Comparison of ENCODE assay signal across 20 cellular contexts in genomic region chr19:3817761-3818160, GRCh38. TPM values are rescaled to one million over a fixed set of nuclear protein-coding genes. Genes with fewer than 3 reads are reported as not detected.
A peak's percentile ranks its signal among the peaks of the same experiment; 100 is the strongest.
DNase-seq lines count a peak whose midpoint lies in the region; ATAC-seq, FAIRE-seq and TF ChIP-seq lines count a peak whose summit lies in the region.
"Had no signal": no experiment of that assay in that cellular context is flagged by ENCODE, and none has a peak within 500 bp of the region (broad histone marks: within the 10 kb centered on the region; RNA-seq: fewer than 3 reads in every experiment).

No MANE protein-coding gene starts in this region.

- POLR2A ChIA-PET in activated CD4-positive, alpha-beta memory T cell treated with anti-CD3 and anti-CD28 coated beads for 36 hours (lab: Charles Lee), result interaction anchor here (0.8 to 2.1 kb wide), 3 partner anchors 31 to 56 kb away, joined by 3 to 13 read pairs (median 6); partner anchors contain the start of genes APBA3, MATK and MRPL54
- POLR2A ChIA-PET in activated CD4-positive, alpha-beta memory T cell treated with anti-CD3 and anti-CD28 coated beads, Interleukin-2, amount 10 ng/mL, durations not matched to agents 7 days and 5 days (lab: Charles Lee), result interaction anchor here (2.1 kb wide), 1 partner anchor 55 kb away, joined by 10 read pairs; the partner anchor contains the start of gene MRPL54
- POLR2A ChIA-PET in CD4-positive, alpha-beta T cell (lab: Charles Lee), result interaction anchor here (2.7 kb wide), 1 partner anchor 55 kb away, joined by 32 read pairs; the partner anchor contains the start of genes APBA3 and MRPL54

- no peak for ATAC-seq in CD4-positive, alpha-beta T cell (ENCODE audit: poor library complexity)
- ATAC-seq in GM21717 (IDR thresholded peaks at IDR 0.05; ENCODE audit: unreplicated experiment), result no peak
- ATAC-seq: GM12878, GM23338 had no signal

- no peaks in the 10 kb centered on the region for H3K9me3 Mint-ChIP-seq in activated CD4-positive, alpha-beta memory T cell treated with anti-CD3 and anti-CD28 coated beads for 36 hours
- H3K9me3 Mint-ChIP-seq in activated CD4-positive, alpha-beta memory T cell treated with anti-CD3 and anti-CD28 coated beads, Interleukin-2, amount 10 ng/mL, durations not matched to agents 7 days and 5 days, result no peaks in the 10 kb centered on the region
- H3K9me3 Mint-ChIP-seq in CD4-positive, alpha-beta T cell, result no peaks in the 10 kb centered on the region
- H3K9me3 Mint-ChIP-seq in dendritic cell treated with granulocyte-macrophage colony-stimulating factor and Interleukin-4, amounts not matched to agents 40 ng/mL and 50 ng/mL, for 4 days, result no peaks in the 10 kb centered on the region
- H3K9me3 Mint-ChIP-seq: GM23338 had no signal

- H3K9me3 ChIP-seq in CD4-positive, alpha-beta T cell (ENCODE audit: control insufficient read depth, low read length), result no peaks in the 10 kb centered on the region
- H3K9me3 ChIP-seq in osteoblast (ENCODE audit: low read depth, low read length), result no peaks in the 10 kb centered on the region

- H2AFZ ChIP-seq in osteoblast (ENCODE audit: low read length), result no peak overlapping the region
- H2AFZ ChIP-seq: GM23338 had no signal

- no peaks in the 10 kb centered on the region for H3K27me3 Mint-ChIP-seq in activated CD4-positive, alpha-beta memory T cell treated with anti-CD3 and anti-CD28 coated beads for 36 hours
- H3K27me3 Mint-ChIP-seq in activated CD4-positive, alpha-beta memory T cell treated with anti-CD3 and anti-CD28 coated beads, Interleukin-2, amount 10 ng/mL, durations not matched to agents 7 days and 5 days, result peaks cover 1% of the 10 kb centered on the region
- H3K27me3 Mint-ChIP-seq in CD4-positive, alpha-beta T cell, result no peaks in the 10 kb centered on the region
- H3K27me3 Mint-ChIP-seq in dendritic cell treated with granulocyte-macrophage colony-stimulating factor and Interleukin-4, amounts not matched to agents 40 ng/mL and 50 ng/mL, for 4 days, result peaks cover 22% of the 10 kb centered on the region

- 87 to 90% methylated on average over 8 of the region's 8 CpGs for WGBS in lower leg skin, 2 donors

- H4K20me1 ChIP-seq in osteoblast (ENCODE audit: insufficient read depth, low read length), result no peaks in the 10 kb centered on the region

- H3K27ac Mint-ChIP-seq in activated CD4-positive, alpha-beta memory T cell treated with anti-CD3 and anti-CD28 coated beads for 36 hours, result peak overlapping the region; percentile 39
- H3K27ac Mint-ChIP-seq in activated CD4-positive, alpha-beta memory T cell treated with anti-CD3 and anti-CD28 coated beads, Interleukin-2, amount 10 ng/mL, durations not matched to agents 7 days and 5 days, result no peak overlapping the region
- H3K27ac Mint-ChIP-seq in CD4-positive, alpha-beta T cell, result no peak overlapping the region
- H3K27ac Mint-ChIP-seq in dendritic cell treated with granulocyte-macrophage colony-stimulating factor and Interleukin-4, amounts not matched to agents 40 ng/mL and 50 ng/mL, for 4 days, result peak overlapping the region; percentile 76
- H3K27ac Mint-ChIP-seq: GM23338 had no signal

- H3K36me3 Mint-ChIP-seq in activated CD4-positive, alpha-beta memory T cell treated with anti-CD3 and anti-CD28 coated beads for 36 hours, result no peaks in the 10 kb centered on the region
- peaks cover 3% of the 10 kb centered on the region for H3K36me3 Mint-ChIP-seq in activated CD4-positive, alpha-beta memory T cell treated with anti-CD3 and anti-CD28 coated beads, Interleukin-2, amount 10 ng/mL, durations not matched to agents 7 days and 5 days (ENCODE audit: low read depth)
- no peaks in the 10 kb centered on the region for H3K36me3 Mint-ChIP-seq in CD4-positive, alpha-beta T cell (ENCODE audit: low read depth)
- no peaks in the 10 kb centered on the region for H3K36me3 Mint-ChIP-seq in dendritic cell treated with granulocyte-macrophage colony-stimulating factor and Interleukin-4, amounts not matched to agents 40 ng/mL and 50 ng/mL, for 4 days (ENCODE audit: low read depth)

- FAIRE-seq in HTR-8/SVneo (lab: Jason Lieb, UNC), result no peak
- FAIRE-seq: A204.1, GM12878 had no signal

- H3K4me2 ChIP-seq in osteoblast (ENCODE audit: insufficient read depth, low read length), result no peak overlapping the region
- H3K4me2 ChIP-seq: GM23338 had no signal

- CTCF ChIA-PET in activated CD4-positive, alpha-beta memory T cell treated with anti-CD3 and anti-CD28 coated beads for 36 hours (lab: Charles Lee), result interaction anchor here (0.5 to 1.6 kb wide), 5 partner anchors 21 to 62 kb away, joined by 3 to 10 read pairs (median 3); partner anchors contain the start of genes APBA3 and MRPL54
- CTCF ChIA-PET in activated CD4-positive, alpha-beta memory T cell treated with anti-CD3 and anti-CD28 coated beads, Interleukin-2, amount 10 ng/mL, durations not matched to agents 7 days and 5 days (lab: Charles Lee), result interaction anchor here (1.8 to 2.4 kb wide), 2 partner anchors 55 to 127 kb away, joined by 3 to 14 read pairs; partner anchors contain the start of gene MRPL54
- CTCF ChIA-PET in CD4-positive, alpha-beta T cell (lab: Charles Lee), result no interaction called here

- no peak for TF ChIP-seq CTCF in CD4-positive, alpha-beta T cell (IDR thresholded peaks at IDR 0.05)
- no peak for TF ChIP-seq CTCF in osteoblast (IDR thresholded peaks at IDR 0.05; ENCODE audit: extremely low read depth, low read depth, low read length)
- no peak for TF ChIP-seq CTCF in lower leg skin (IDR thresholded peaks at IDR 0.05)

- no peak overlapping the region for H3K27ac ChIP-seq in CD4-positive, alpha-beta T cell (ENCODE audit: low read depth, low read length)
- H3K27ac ChIP-seq in osteoblast (ENCODE audit: low read depth, low read length), result no peak overlapping the region
- H3K27ac ChIP-seq: HL-60, RWPE1 had no signal

- H3K4me1 Mint-ChIP-seq in activated CD4-positive, alpha-beta memory T cell treated with anti-CD3 and anti-CD28 coated beads for 36 hours (ENCODE audit: low read depth), result peaks cover 36% of the 10 kb centered on the region
- H3K4me1 Mint-ChIP-seq in activated CD4-positive, alpha-beta memory T cell treated with anti-CD3 and anti-CD28 coated beads, Interleukin-2, amount 10 ng/mL, durations not matched to agents 7 days and 5 days, result peaks cover 43% of the 10 kb centered on the region
- peaks cover 48% of the 10 kb centered on the region for H3K4me1 Mint-ChIP-seq in CD4-positive, alpha-beta T cell (ENCODE audit: low read depth)
- H3K4me1 Mint-ChIP-seq in dendritic cell treated with granulocyte-macrophage colony-stimulating factor and Interleukin-4, amounts not matched to agents 40 ng/mL and 50 ng/mL, for 4 days (ENCODE audit: low read depth), result peaks cover 45% of the 10 kb centered on the region
- H3K4me1 Mint-ChIP-seq: GM23338 had no signal

- no peak overlapping the region for H3K4me3 ChIP-seq in osteoblast (ENCODE audit: insufficient read depth, low read length)
- no peak overlapping the region for H3K4me3 ChIP-seq in lower leg skin (ENCODE audit: low read depth, poor library complexity, severe bottlenecking)
- H3K4me3 ChIP-seq: GM12878, GM23338 had no signal

- no peaks in the 10 kb centered on the region for H3K79me2 ChIP-seq in osteoblast (ENCODE audit: insufficient read depth, low read length)

- DNase-seq in activated CD4-positive, alpha-beta memory T cell treated with anti-CD3 and anti-CD28 coated beads for 36 hours, result no peak
- DNase-seq in activated CD4-positive, alpha-beta memory T cell treated with anti-CD3 and anti-CD28 coated beads, Interleukin-2, amount 10 ng/mL, durations not matched to agents 7 days and 5 days, result no peak
- no peak for DNase-seq in CD4-positive, alpha-beta T cell
- DNase-seq in osteoblast (ENCODE audit: insufficient read length, low spot score, missing footprints) (peak; percentile 57), HTR-8/SVneo (ENCODE audit: insufficient read length, low spot score) (no peak), lower leg skin (ENCODE audit: low spot score in 2 of 2) (no peak)
- DNase-seq: DMS79, KG1, NCI-H1092, NCI-H2227 treated with DMSO at 0.1 percent for 48 hours, NCI-H526 had no signal

- H3K4me1 ChIP-seq in osteoblast (ENCODE audit: insufficient read depth, low read length), result no peaks in the 10 kb centered on the region

- no peaks in the 10 kb centered on the region for H3K36me3 ChIP-seq in osteoblast (ENCODE audit: insufficient read depth, low read length)

- TF ChIP-seq POLR2A in lower leg skin (IDR thresholded peaks at IDR 0.05), result no peak

- intact Hi-C loops in activated CD4-positive, alpha-beta memory T cell treated with anti-CD3 and anti-CD28 coated beads for 36 hours (cut with micrococcal nuclease), result loop anchor here (1.0 kb wide), 1 partner anchor 54 kb away; no protein-coding TSS in a partner anchor
- intact Hi-C loops in CD4-positive, alpha-beta T cell (cut with DNase I, micrococcal nuclease), result no loop called here
- intact Hi-C loops in dendritic cell treated with granulocyte-macrophage colony-stimulating factor and Interleukin-4, amounts not matched to agents 40 ng/mL and 50 ng/mL, for 4 days (cut with micrococcal nuclease), result no loop called here
- intact Hi-C loops in lower leg skin (cut with DNase I; ENCODE audit: low total_unique reads), result no loop called here

- H3K4me3 Mint-ChIP-seq in activated CD4-positive, alpha-beta memory T cell treated with anti-CD3 and anti-CD28 coated beads for 36 hours, result no peak overlapping the region
- H3K4me3 Mint-ChIP-seq in activated CD4-positive, alpha-beta memory T cell treated with anti-CD3 and anti-CD28 coated beads, Interleukin-2, amount 10 ng/mL, durations not matched to agents 7 days and 5 days, result no peak overlapping the region
- H3K4me3 Mint-ChIP-seq in CD4-positive, alpha-beta T cell, result peak overlapping the region; percentile 9
- peak overlapping the region; percentile 39 for H3K4me3 Mint-ChIP-seq in dendritic cell treated with granulocyte-macrophage colony-stimulating factor and Interleukin-4, amounts not matched to agents 40 ng/mL and 50 ng/mL, for 4 days
- H3K4me3 Mint-ChIP-seq: GM23338 had no signal

- no peaks in the 10 kb centered on the region for H3K27me3 ChIP-seq in CD4-positive, alpha-beta T cell (ENCODE audit: control insufficient read depth, insufficient read depth, low read length)
- H3K27me3 ChIP-seq in osteoblast (ENCODE audit: insufficient read depth, low read length), result no peaks in the 10 kb centered on the region

RNA-seq across cellular contexts. Expression of gene MATK, which starts 31.6 kb away (rescaled TPM):
- total RNA-seq in activated CD4-positive, alpha-beta memory T cell treated with anti-CD3 and anti-CD28 coated beads for 36 hours, result 10 to 100 TPM; 24.4 to 25.2 TPM
- 10 to 100 TPM; 13.9 to 15.9 TPM for total RNA-seq in activated CD4-positive, alpha-beta memory T cell treated with anti-CD3 and anti-CD28 coated beads, Interleukin-2, amount 10 ng/mL, durations not matched to agents 7 days and 5 days
- total RNA-seq in CD4-positive, alpha-beta T cell, result 1 to 10 TPM; 9.1 to 9.4 TPM
- not detected in 2 replicates for total RNA-seq in osteoblast
- total RNA-seq in lower leg skin, result 1 to 10 TPM; 2.1 to 5.8 (median 3.3) TPM
- total RNA-seq: MCF 10A had no signal

RNA-seq across cellular contexts. Expression of gene RAX2, which starts 45.7 kb away (rescaled TPM):
- total RNA-seq in activated CD4-positive, alpha-beta memory T cell treated with anti-CD3 and anti-CD28 coated beads for 36 hours, result not detected
- not detected for total RNA-seq in activated CD4-positive, alpha-beta memory T cell treated with anti-CD3 and anti-CD28 coated beads, Interleukin-2, amount 10 ng/mL, durations not matched to agents 7 days and 5 days
- total RNA-seq in CD4-positive, alpha-beta T cell, result not detected
- not detected in 2 replicates for total RNA-seq in osteoblast
- total RNA-seq in lower leg skin, result not detected
- total RNA-seq: G401, GM12878, GM23338, MCF 10A had no signal

RNA-seq across cellular contexts. Expression of gene ZFR2, which starts 51.1 kb away (rescaled TPM):
- under 1 TPM; 0.33 to 0.58 TPM for total RNA-seq in activated CD4-positive, alpha-beta memory T cell treated with anti-CD3 and anti-CD28 coated beads for 36 hours
- under 1 TPM; 0.28 to 0.35 TPM for total RNA-seq in activated CD4-positive, alpha-beta memory T cell treated with anti-CD3 and anti-CD28 coated beads, Interleukin-2, amount 10 ng/mL, durations not matched to agents 7 days and 5 days
- under 1 TPM; 0.73 to 0.82 TPM for total RNA-seq in CD4-positive, alpha-beta T cell
- total RNA-seq in osteoblast, result not detected in 2 replicates
- total RNA-seq in lower leg skin, result under 1 TPM in 1 of 4 donors, not detected in 3; 0.13 TPM
- total RNA-seq: MCF 10A had no signal

RNA-seq across cellular contexts. Expression of gene MRPL54, which starts 55.3 kb away (rescaled TPM):
- total RNA-seq in activated CD4-positive, alpha-beta memory T cell treated with anti-CD3 and anti-CD28 coated beads for 36 hours, result 10 to 100 TPM; 63.2 to 65.2 TPM
- total RNA-seq in activated CD4-positive, alpha-beta memory T cell treated with anti-CD3 and anti-CD28 coated beads, Interleukin-2, amount 10 ng/mL, durations not matched to agents 7 days and 5 days, result 10 to 100 TPM; 71.5 to 75.8 TPM
- total RNA-seq in CD4-positive, alpha-beta T cell, result 10 to 100 TPM; 68.9 to 71.1 TPM
- total RNA-seq in osteoblast (41.6 and 44.8 TPM in 2 replicates), lower leg skin (10 to 100 TPM; 45.0 to 72.8 (median 53.9) TPM)

RNA-seq across cellular contexts. Expression of gene APBA3, which starts 56.3 kb away (rescaled TPM):
- total RNA-seq in activated CD4-positive, alpha-beta memory T cell treated with anti-CD3 and anti-CD28 coated beads for 36 hours, result 10 to 100 TPM; 38.2 to 41.8 TPM
- total RNA-seq in activated CD4-positive, alpha-beta memory T cell treated with anti-CD3 and anti-CD28 coated beads, Interleukin-2, amount 10 ng/mL, durations not matched to agents 7 days and 5 days, result 10 to 100 TPM; 55.8 to 64.7 TPM
- total RNA-seq in CD4-positive, alpha-beta T cell, result 10 to 100 TPM; 45.8 to 50.0 TPM
- total RNA-seq in osteoblast (22.4 and 24.2 TPM in 2 replicates), lower leg skin (10 to 100 TPM; 21.8 to 34.6 (median 31.8) TPM)

Comparison
In these comparisons a context has a peak if more than half of its experiments do, and no peak if none do; other contexts are left out.
1. H3K27ac Mint-ChIP-seq: peak in activated CD4-positive, alpha-beta memory T cell treated with anti-CD3 and anti-CD28 coated beads for 36 hours (single experiment) and dendritic cell treated with granulocyte-macrophage colony-stimulating factor and Interleukin-4, amounts not matched to agents 40 ng/mL and 50 ng/mL, for 4 days (single experiment); none in activated CD4-positive, alpha-beta memory T cell treated with anti-CD3 and anti-CD28 coated beads, Interleukin-2, amount 10 ng/mL, durations not matched to agents 7 days and 5 days (single experiment) and CD4-positive, alpha-beta T cell (single experiment).
2. H3K4me3 Mint-ChIP-seq: peak in CD4-positive, alpha-beta T cell (single experiment) and dendritic cell treated with granulocyte-macrophage colony-stimulating factor and Interleukin-4, amounts not matched to agents 40 ng/mL and 50 ng/mL, for 4 days (single experiment); none in activated CD4-positive, alpha-beta memory T cell treated with anti-CD3 and anti-CD28 coated beads for 36 hours (single experiment) and activated CD4-positive, alpha-beta memory T cell treated with anti-CD3 and anti-CD28 coated beads, Interleukin-2, amount 10 ng/mL, durations not matched to agents 7 days and 5 days (single experiment).